In genomic region chr3:183254816-183255730, GRCh38 we compare ENCODE assay signal across 9 cellular contexts. TPM values are rescaled to one million over a fixed set of nuclear protein-coding genes. Genes with fewer than 3 reads are reported as not detected.
DNase-seq lines count a peak whose midpoint lies in the region; ATAC-seq and TF ChIP-seq lines count a peak whose summit lies in the region.
"Had no signal": no experiment of that assay in that cellular context is flagged by ENCODE, and none has a peak within 500 bp of the region (broad histone marks: within the 10 kb centered on the region; RNA-seq: fewer than 3 reads in every experiment).

No MANE protein-coding gene starts in this region.

- POLR2A ChIA-PET in GM10248 (lab: Yijun Ruan, JAX), result no interaction called here

- H3K36me3 Mint-ChIP-seq in activated T-helper 17 cell treated with anti-CD3 and anti-CD28 coated beads, Interleukin-2, amount 50 U/mL, for 72 hours (ENCODE audit: low read depth), result peaks cover 17% of the 10 kb centered on the region
- no peaks in the 10 kb centered on the region for H3K36me3 Mint-ChIP-seq in stimulated activated effector memory CD8-positive, alpha-beta T cell treated with anti-CD3 and anti-CD28 coated beads, Interleukin-12 subunit alpha, Interleukin-12 subunit beta, amount 100 ng/mL, for 72 hours

- no peak overlapping the region for H3K27ac Mint-ChIP-seq in activated T-helper 17 cell treated with anti-CD3 and anti-CD28 coated beads, Interleukin-2, amount 50 U/mL, for 72 hours
- no peak overlapping the region for H3K27ac Mint-ChIP-seq in stimulated activated effector memory CD8-positive, alpha-beta T cell treated with anti-CD3 and anti-CD28 coated beads, Interleukin-12 subunit alpha, Interleukin-12 subunit beta, amount 100 ng/mL, for 72 hours

- H3K27me3 Mint-ChIP-seq in activated T-helper 17 cell treated with anti-CD3 and anti-CD28 coated beads, Interleukin-2, amount 50 U/mL, for 72 hours, result peaks cover 6% of the 10 kb centered on the region

- H3K4me3 Mint-ChIP-seq in activated T-helper 17 cell treated with anti-CD3 and anti-CD28 coated beads, Interleukin-2, amount 50 U/mL, for 72 hours, result peak overlapping the region; percentile 71
- H3K4me3 Mint-ChIP-seq in stimulated activated effector memory CD8-positive, alpha-beta T cell treated with anti-CD3 and anti-CD28 coated beads, Interleukin-12 subunit alpha, Interleukin-12 subunit beta, amount 100 ng/mL, for 72 hours, result peak overlapping the region; percentile 39

- CTCF ChIA-PET in GM10248 (lab: Yijun Ruan, JAX), result interaction anchor here (1.0 to 1.6 kb wide), 2 partner anchors 70 to 83 kb away, joined by 3 to 4 read pairs; no protein-coding TSS in a partner anchor

- H3K4me1 Mint-ChIP-seq in activated T-helper 17 cell treated with anti-CD3 and anti-CD28 coated beads, Interleukin-2, amount 50 U/mL, for 72 hours, result peaks cover 8% of the 10 kb centered on the region
- no peaks in the 10 kb centered on the region for H3K4me1 Mint-ChIP-seq in stimulated activated effector memory CD8-positive, alpha-beta T cell treated with anti-CD3 and anti-CD28 coated beads, Interleukin-12 subunit alpha, Interleukin-12 subunit beta, amount 100 ng/mL, for 72 hours

- no peaks in the 10 kb centered on the region for H3K9me3 ChIP-seq in iPS-18c (ENCODE audit: control insufficient read depth, insufficient read depth, low read length)

- no peaks in the 10 kb centered on the region for H3K9me3 Mint-ChIP-seq in activated T-helper 17 cell treated with anti-CD3 and anti-CD28 coated beads, Interleukin-2, amount 50 U/mL, for 72 hours
- H3K9me3 Mint-ChIP-seq in stimulated activated effector memory CD8-positive, alpha-beta T cell treated with anti-CD3 and anti-CD28 coated beads, Interleukin-12 subunit alpha, Interleukin-12 subunit beta, amount 100 ng/mL, for 72 hours, result no peaks in the 10 kb centered on the region
- H3K9me3 Mint-ChIP-seq: activated naive CD4-positive, alpha-beta T cell treated with anti-CD3 and anti-CD28 coated beads, Interleukin-2, amount 50 U/mL, for 72 hours had no signal

- peak overlapping the region; percentile 86 for H3K4me3 ChIP-seq in iPS-18c (ENCODE audit: insufficient read depth, low read depth, low read length)

- no peak for ATAC-seq in activated T-helper 17 cell treated with anti-CD3 and anti-CD28 coated beads, Interleukin-2, amount 50 U/mL, for 72 hours (replicated peaks)
- no peak for ATAC-seq in stimulated activated effector memory CD8-positive, alpha-beta T cell treated with anti-CD3 and anti-CD28 coated beads, Interleukin-12 subunit alpha, Interleukin-12 subunit beta, amount 100 ng/mL, for 72 hours
- ATAC-seq in HG03095 (IDR thresholded peaks at IDR 0.05; ENCODE audit: unreplicated experiment), result no peak
- no peak for ATAC-seq in GM19397 (IDR thresholded peaks at IDR 0.05; ENCODE audit: unreplicated experiment)

- peak; percentile 40 for DNase-seq in stimulated activated CD4-positive, alpha-beta T cell treated with anti-CD3 and anti-CD28 coated beads, Interleukin-15, amount 100 ng/mL, for 24 hours
- DNase-seq in stimulated activated CD4-positive, alpha-beta T cell treated with anti-CD3 and anti-CD28 coated beads, Interleukin-4, amount 100 ng/mL, for 24 hours, result no peak
- DNase-seq in stimulated activated effector memory CD8-positive, alpha-beta T cell treated with anti-CD3 and anti-CD28 coated beads, Interleukin-12 subunit alpha, Interleukin-12 subunit beta, amount 100 ng/mL, for 72 hours (ENCODE audit: low spot score in 2 of 2), result peak in 1 of 2 donors; percentile 42
- DNase-seq in GM10248 (ENCODE audit: extremely low spot score), result no peak

- TF ChIP-seq CTCF in GM10248 (IDR thresholded peaks at IDR 0.05; ENCODE audit: control extremely low read depth, extremely low read depth, low read depth, missing control alignments), result no peak

RNA-seq across cellular contexts. Expression of gene B3GNT5, which starts 2.0 kb away (rescaled TPM):
- total RNA-seq in activated T-helper 17 cell treated with anti-CD3 and anti-CD28 coated beads, Interleukin-2, amount 50 U/mL, for 72 hours, result 1 to 10 TPM; 1.4 to 7.1 TPM
